Comparison of ENCODE assay signal across 10 cellular contexts in genomic region chr2:98476192-98476868, GRCh38. TPM values are rescaled to one million over a fixed set of nuclear protein-coding genes. Genes with fewer than 3 reads are reported as not detected.
DNase-seq lines count a peak whose midpoint lies in the region; ATAC-seq, FAIRE-seq and TF ChIP-seq lines count a peak whose summit lies in the region.
"Had no signal": no experiment of that assay in that cellular context is flagged by ENCODE, and none has a peak within 500 bp of the region (broad histone marks: within the 10 kb centered on the region; RNA-seq: fewer than 3 reads in every experiment).

No MANE protein-coding gene starts in this region.

- H3K27me3 Mint-ChIP-seq in natural killer cell treated with Interleukin-12 subunit alpha and Interleukin-12 subunit beta and Interleukin-15 and Interleukin-18, amount 100 ng/mL, for 72 hours, result no peaks in the 10 kb centered on the region

- H3K9me3 ChIP-seq in kidney (ENCODE audit: control insufficient read depth in 1 of 2, low read length in 2 of 2), result no peaks in the 10 kb centered on the region
- H3K9me3 ChIP-seq: SJSA1 had no signal

- no peaks in the 10 kb centered on the region for H3K36me3 Mint-ChIP-seq in natural killer cell treated with Interleukin-12 subunit alpha and Interleukin-12 subunit beta and Interleukin-15 and Interleukin-18, amount 100 ng/mL, for 72 hours

- no peaks in the 10 kb centered on the region for H3K36me3 ChIP-seq in kidney (ENCODE audit: control insufficient read depth in 1 of 2, insufficient read depth in 2 of 2, low read length in 2 of 2)
- H3K36me3 ChIP-seq: SJSA1 had no signal

- H3K27ac ChIP-seq in kidney (ENCODE audit: low read depth in 2 of 2, low read length in 2 of 2), result no peak overlapping the region
- H3K27ac ChIP-seq: SJSA1 had no signal

- no peak overlapping the region for H3K4me3 ChIP-seq in kidney (ENCODE audit: low read length in 2 of 2)
- H3K4me3 ChIP-seq: SJSA1 had no signal

- peak overlapping the region; percentile 36 for H3K4me3 Mint-ChIP-seq in natural killer cell treated with Interleukin-12 subunit alpha and Interleukin-12 subunit beta and Interleukin-15 and Interleukin-18, amount 100 ng/mL, for 72 hours

- H3K4me1 Mint-ChIP-seq in natural killer cell treated with Interleukin-12 subunit alpha and Interleukin-12 subunit beta and Interleukin-15 and Interleukin-18, amount 100 ng/mL, for 72 hours (ENCODE audit: low read depth in 2 of 2), result peaks cover 88 to 94% of the 10 kb centered on the region in 2 donors

- no peak for TF ChIP-seq CTCF in kidney (IDR thresholded peaks at IDR 0.05; ENCODE audit: borderline replicate concordance, extremely low read depth, insufficient read depth)

- peak overlapping the region; percentile 94 to 95 for H3K27ac Mint-ChIP-seq in natural killer cell treated with Interleukin-12 subunit alpha and Interleukin-12 subunit beta and Interleukin-15 and Interleukin-18, amount 100 ng/mL, for 72 hours

- DNase-seq in NCI-H2196 (lab: John Stamatoyannopoulos, UW; ENCODE audit: unreplicated experiment) (peak; percentile 28), NCI-H2196 treated with DMSO at 0.1 percent for 48 hours (lab: John Stamatoyannopoulos, UW; ENCODE audit: unreplicated experiment) (no peak), SHP77 treated with DMSO at 0.1 percent for 48 hours (lab: John Stamatoyannopoulos, UW) (peak; percentile 17), kidney (no peak), T1000 (lab: John Stamatoyannopoulos, UW) (no peak), kidney glomerular epithelial cell (lab: John Stamatoyannopoulos, UW) (no peak)
- no peak for DNase-seq in natural killer cell treated with Interleukin-12 subunit alpha and Interleukin-12 subunit beta and Interleukin-15 and Interleukin-18, amount 100 ng/mL, for 72 hours (ENCODE audit: low spot score)
- DNase-seq: activated gamma-delta T cell treated with Interleukin-2 at 50 U/mL for 16 hours had no signal

- intact Hi-C loops in kidney (cut with DNase I), result no loop called here

- H3K9me3 Mint-ChIP-seq in natural killer cell treated with Interleukin-12 subunit alpha and Interleukin-12 subunit beta and Interleukin-15 and Interleukin-18, amount 100 ng/mL, for 72 hours, result no peaks in the 10 kb centered on the region

- no peak overlapping the region for H3K9ac ChIP-seq in kidney (ENCODE audit: low read length in 2 of 2)

- peak; percentile 50 for ATAC-seq in HG02610 (IDR thresholded peaks at IDR 0.05; ENCODE audit: unreplicated experiment)
- no peak for ATAC-seq in natural killer cell treated with Interleukin-12 subunit alpha and Interleukin-12 subunit beta and Interleukin-15 and Interleukin-18, amount 100 ng/mL, for 72 hours

- H3K4me1 ChIP-seq in kidney (ENCODE audit: control insufficient read depth in 1 of 2, insufficient read depth in 1 of 2, low read depth in 1 of 2, low read length in 2 of 2), result peaks cover 17 to 20% of the 10 kb centered on the region in 2 donors
- H3K4me1 ChIP-seq: SJSA1 had no signal

- FAIRE-seq in kidney (lab: Jason Lieb, UNC), result no peak

RNA-seq across cellular contexts. Expression of gene INPP4A, which starts 31.7 kb away (rescaled TPM):
- 100 to 1,000 TPM in 1 of 2 donors, 10 to 100 TPM in 1; 65.0 to 150 TPM for total RNA-seq in natural killer cell treated with Interleukin-12 subunit alpha and Interleukin-12 subunit beta and Interleukin-15 and Interleukin-18, amount 100 ng/mL, for 72 hours
- 27.9 TPM for total RNA-seq in kidney
- 4.1 TPM for polyA plus RNA-seq in kidney (ENCODE audit: insufficient read depth, low read depth, low replicate concordance)

Comparison
In these comparisons a context has a peak if more than half of its experiments do, and no peak if none do; other contexts are left out.
1. DNase-seq: peak in NCI-H2196 (single experiment) and SHP77 treated with DMSO at 0.1 percent for 48 hours (single experiment); none in NCI-H2196 treated with DMSO at 0.1 percent for 48 hours (single experiment), natural killer cell treated with Interleukin-12 subunit alpha and Interleukin-12 subunit beta and Interleukin-15 and Interleukin-18, amount 100 ng/mL, for 72 hours (single experiment), kidney (single experiment), T1000 (single experiment) and kidney glomerular epithelial cell (single experiment).